Comparison of ENCODE assay signal across 8 cellular contexts in genomic region chr5:180618830-180619562, GRCh38. TPM values are rescaled to one million over a fixed set of nuclear protein-coding genes. Genes with fewer than 3 reads are reported as not detected.
DNase-seq lines count a peak whose midpoint lies in the region; ATAC-seq lines count a peak whose summit lies in the region.

No MANE protein-coding gene starts in this region.

- H3K27me3 ChIP-seq in ACC112 (ENCODE audit: insufficient read depth, low read length): peaks cover 25% of the 10 kb centered on the region

- no peaks in the 10 kb centered on the region for H3K36me3 ChIP-seq in ACC112 (ENCODE audit: insufficient read depth, low read length)

- no peak overlapping the region for H3K27ac ChIP-seq in ACC112 (ENCODE audit: low read depth, low read length)

- peaks cover 17% of the 10 kb centered on the region for H3K4me1 Mint-ChIP-seq in activated CD8-positive, alpha-beta T cell treated with anti-CD3 and anti-CD28 coated beads, Interleukin-2, amount 10 ng/mL, durations not matched to agents 7 days and 5 days (ENCODE audit: low read depth)

- no peaks in the 10 kb centered on the region for H3K9me3 Mint-ChIP-seq in activated CD8-positive, alpha-beta T cell treated with anti-CD3 and anti-CD28 coated beads, Interleukin-2, amount 10 ng/mL, durations not matched to agents 7 days and 5 days (ENCODE audit: insufficient read depth)

- no peak overlapping the region for H3K27ac Mint-ChIP-seq in activated CD8-positive, alpha-beta T cell treated with anti-CD3 and anti-CD28 coated beads, Interleukin-2, amount 10 ng/mL, durations not matched to agents 7 days and 5 days

- H3K27me3 Mint-ChIP-seq in activated CD8-positive, alpha-beta T cell treated with anti-CD3 and anti-CD28 coated beads, Interleukin-2, amount 10 ng/mL, durations not matched to agents 7 days and 5 days (ENCODE audit: low read depth): peaks cover 2% of the 10 kb centered on the region

- ATAC-seq in HG03442 (IDR thresholded peaks at IDR 0.05; ENCODE audit: unreplicated experiment) (peak; percentile 47), GM21447 (IDR thresholded peaks at IDR 0.05; ENCODE audit: unreplicated experiment) (no peak)
- peak; percentile 84 for ATAC-seq in activated CD8-positive, alpha-beta T cell treated with anti-CD3 and anti-CD28 coated beads, Interleukin-2, amount 10 ng/mL, durations not matched to agents 7 days and 5 days

- H3K4me1 ChIP-seq in ACC112 (ENCODE audit: control insufficient read depth, insufficient read depth, low read length, unreplicated experiment): no peaks in the 10 kb centered on the region

- H3K4me3 Mint-ChIP-seq in activated CD8-positive, alpha-beta T cell treated with anti-CD3 and anti-CD28 coated beads, Interleukin-2, amount 10 ng/mL, durations not matched to agents 7 days and 5 days: peak overlapping the region; percentile 55

- CTCF ChIA-PET in activated CD8-positive, alpha-beta T cell treated with anti-CD3 and anti-CD28 coated beads, Interleukin-2, amount 10 ng/mL, durations not matched to agents 7 days and 5 days (lab: Charles Lee): interaction anchor here (0.5 to 1.9 kb wide), 12 partner anchors 9 to 469 kb away, joined by 3 to 9 read pairs (median 4); no protein-coding TSS in a partner anchor

- H3K79me2 ChIP-seq in ACC112 (ENCODE audit: control insufficient read depth, insufficient read depth, low read length, unreplicated experiment): no peaks in the 10 kb centered on the region

- peak overlapping the region; percentile 32 for H2AFZ ChIP-seq in ACC112 (ENCODE audit: low read length, unreplicated experiment)

- H3K4me3 ChIP-seq in ACC112 (ENCODE audit: low read depth, low read length): peak overlapping the region; percentile 69

- no peaks in the 10 kb centered on the region for H3K36me3 Mint-ChIP-seq in activated CD8-positive, alpha-beta T cell treated with anti-CD3 and anti-CD28 coated beads, Interleukin-2, amount 10 ng/mL, durations not matched to agents 7 days and 5 days (ENCODE audit: low read depth)

- POLR2A ChIA-PET in activated CD8-positive, alpha-beta T cell treated with anti-CD3 and anti-CD28 coated beads, Interleukin-2, amount 10 ng/mL, durations not matched to agents 7 days and 5 days (lab: Charles Lee): no interaction called here

- DNase-seq in activated CD8-positive, alpha-beta T cell treated with anti-CD3 and anti-CD28 coated beads, Interleukin-2, amount 10 ng/mL, durations not matched to agents 7 days and 5 days: peak; percentile 61
- peak; percentile 40 for DNase-seq in glomerular visceral epithelial cell (ENCODE audit: extremely low spot score)
- DNase-seq in stimulated activated CD4-positive, alpha-beta T cell treated with anti-CD3 and anti-CD28 coated beads, Interleukin-1b, Interleukin-23, amount 100 ng/mL, for 48 hours: peak; percentile 50
- DNase-seq in NAMALWA (ENCODE audit: low spot score): no peak
- DNase-seq in globus pallidus (ENCODE audit: low spot score): no peak

RNA-seq across cellular contexts. Expression of gene SCGB3A1, which starts 27.7 kb away (rescaled TPM):
- total RNA-seq in activated CD8-positive, alpha-beta T cell treated with anti-CD3 and anti-CD28 coated beads, Interleukin-2, amount 10 ng/mL, durations not matched to agents 7 days and 5 days: not detected

RNA-seq across cellular contexts. Expression of gene FLT4, which starts 30.4 kb away (rescaled TPM):
- total RNA-seq in activated CD8-positive, alpha-beta T cell treated with anti-CD3 and anti-CD28 coated beads, Interleukin-2, amount 10 ng/mL, durations not matched to agents 7 days and 5 days: 1 to 10 TPM in 1 of 2 experiments, under 1 TPM in 1; 0.90 to 1.6 TPM

Comparison
In these comparisons a context has a peak if more than half of its experiments do, and no peak if none do; other contexts are left out.
1. DNase-seq: peak in activated CD8-positive, alpha-beta T cell treated with anti-CD3 and anti-CD28 coated beads, Interleukin-2, amount 10 ng/mL, durations not matched to agents 7 days and 5 days (single experiment), glomerular visceral epithelial cell (single experiment) and stimulated activated CD4-positive, alpha-beta T cell treated with anti-CD3 and anti-CD28 coated beads, Interleukin-1b, Interleukin-23, amount 100 ng/mL, for 48 hours (single experiment); none in NAMALWA (single experiment) and globus pallidus (single experiment).